ENCODE assay signal across 22 cellular contexts in the genomic region with DNA sequence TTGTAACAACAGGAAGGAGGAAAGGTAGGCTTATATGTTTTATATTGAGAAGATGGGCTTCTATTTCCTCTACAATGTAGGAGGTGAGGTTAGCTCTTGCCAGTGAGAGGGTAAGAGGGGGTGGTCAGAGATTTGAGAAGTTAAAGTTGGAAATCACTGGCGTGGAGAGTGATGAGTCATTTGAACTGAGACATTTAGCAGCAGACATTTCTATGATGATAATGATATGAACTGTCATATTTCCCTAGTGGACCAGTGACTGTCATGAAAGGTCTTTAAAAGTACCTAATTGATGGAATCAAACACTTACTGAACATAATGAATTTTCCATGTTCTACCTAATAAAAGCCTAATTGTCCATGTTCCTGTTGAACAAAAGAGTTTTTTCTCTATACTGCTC.
DNase-seq lines count a peak whose midpoint lies in the region; ATAC-seq, FAIRE-seq and TF ChIP-seq lines count a peak whose summit lies in the region.
"Had no signal": no experiment of that assay in that cellular context is flagged by ENCODE, and none has a peak within 500 bp of the region (broad histone marks: within the 10 kb centered on the region; RNA-seq: fewer than 3 reads in every experiment).

No MANE protein-coding gene starts in this region.

- ATAC-seq in stimulated activated memory B cell treated with anti-CD40 and anti-IgM and Interleukin-4, amounts not matched to agents 10 μg/mL and 1 μg/mL and 100 μg/mL, for 72 hours, result peak; percentile 72
- no peak for ATAC-seq in HG02642 (IDR thresholded peaks at IDR 0.05; ENCODE audit: poor library complexity, unreplicated experiment)

- no peak overlapping the region for H3K27ac ChIP-seq in OCI-LY3 (ENCODE audit: low read length)
- H3K27ac ChIP-seq in GM23248, result no peak overlapping the region
- H3K27ac ChIP-seq: SJSA1 had no signal

- TF ChIP-seq CTCF in OCI-LY3 (IDR thresholded peaks at IDR 0.05; ENCODE audit: low read depth, low read length) (no peak), bronchial epithelial cell (IDR thresholded peaks at IDR 0.05; ENCODE audit: insufficient read depth, low read length, severe bottlenecking) (no peak)

- no peak overlapping the region for H3K4me2 ChIP-seq in OCI-LY3 (ENCODE audit: low read length)
- H3K4me2 ChIP-seq in GM23248 (ENCODE audit: unreplicated experiment), result no peak overlapping the region

- H3K36me3 ChIP-seq in OCI-LY3 (replicated peaks; ENCODE audit: low read depth, low read length), result no peaks in the 10 kb centered on the region
- no peaks in the 10 kb centered on the region for H3K36me3 ChIP-seq in bronchial epithelial cell (ENCODE audit: control insufficient read depth, insufficient read depth, low read length)
- H3K36me3 ChIP-seq in GM23248 (ENCODE audit: low read depth), result no peaks in the 10 kb centered on the region
- H3K36me3 ChIP-seq: SJSA1 had no signal

- H3K4me1 ChIP-seq in OCI-LY3 (ENCODE audit: low read length) (peaks cover 7% of the 10 kb centered on the region), GM23248 (ENCODE audit: insufficient read depth) (no peaks in the 10 kb centered on the region)
- H3K4me1 ChIP-seq: SJSA1 had no signal

- H3K27ac Mint-ChIP-seq in activated naive CD4-positive, alpha-beta T cell treated with anti-CD3 and anti-CD28 coated beads, Interleukin-2, amount 50 U/mL, for 24 hours, result peak overlapping the region; percentile 13
- H3K27ac Mint-ChIP-seq in stimulated activated memory B cell treated with anti-CD40 and anti-IgM and Interleukin-4, amounts not matched to agents 10 μg/mL and 1 μg/mL and 100 μg/mL, for 72 hours, result peak overlapping the region; percentile 34
- H3K27ac Mint-ChIP-seq: brain; CD4-positive, alpha-beta T cell; stimulated activated naive CD8-positive, alpha-beta T cell treated with anti-CD3 and anti-CD28 coated beads, Interleukin-15, Interleukin-2, amounts not matched to agents 100 ng/mL and 50 ng/mL, for 24 hours; type B pancreatic cell had no signal

- no peak for FAIRE-seq in bronchial epithelial cell (lab: Jason Lieb, UNC)

- WGBS in GM23248 (ENCODE audit: low coverage in 1 of 2, low lambda C conversion rate in 2 of 2, missing lambda C conversion rate in 2 of 2), 2 experiments, result 59 to 60% methylated on average over 1 of the region's 1 CpG

- H3K9ac ChIP-seq in OCI-LY3 (ENCODE audit: low read length) (no peak overlapping the region), GM23248 (no peak overlapping the region)

- H3K27me3 Mint-ChIP-seq in activated naive CD4-positive, alpha-beta T cell treated with anti-CD3 and anti-CD28 coated beads, Interleukin-2, amount 50 U/mL, for 24 hours, result peaks cover 2% of the 10 kb centered on the region
- no peaks in the 10 kb centered on the region for H3K27me3 Mint-ChIP-seq in stimulated activated memory B cell treated with anti-CD40 and anti-IgM and Interleukin-4, amounts not matched to agents 10 μg/mL and 1 μg/mL and 100 μg/mL, for 72 hours

- in situ Hi-C loops in GM23248 (cut with MboI), result no loop called here

- no peaks in the 10 kb centered on the region for H3K79me2 ChIP-seq in OCI-LY3 (ENCODE audit: low read length)
- H3K79me2 ChIP-seq in GM23248 (ENCODE audit: insufficient read depth), result no peaks in the 10 kb centered on the region

- H3K4me3 ChIP-seq in OCI-LY3 (ENCODE audit: low read length) (no peak overlapping the region), bronchial epithelial cell (ENCODE audit: low read depth, low read length) (no peak overlapping the region), GM23248 (no peak overlapping the region)
- H3K4me3 ChIP-seq: SJSA1 had no signal

- H3K36me3 Mint-ChIP-seq in activated naive CD4-positive, alpha-beta T cell treated with anti-CD3 and anti-CD28 coated beads, Interleukin-2, amount 50 U/mL, for 24 hours, result peaks cover 10% of the 10 kb centered on the region
- peaks cover 11% of the 10 kb centered on the region for H3K36me3 Mint-ChIP-seq in stimulated activated memory B cell treated with anti-CD40 and anti-IgM and Interleukin-4, amounts not matched to agents 10 μg/mL and 1 μg/mL and 100 μg/mL, for 72 hours
- H3K36me3 Mint-ChIP-seq: brain, type B pancreatic cell had no signal

- no peaks in the 10 kb centered on the region for H3K9me2 ChIP-seq in GM23248 (ENCODE audit: insufficient read depth)

- H2AFZ ChIP-seq in OCI-LY3 (ENCODE audit: low read depth, low read length) (peak overlapping the region; percentile 7), GM23248 (no peak overlapping the region)

- no peak overlapping the region for H3K4me3 Mint-ChIP-seq in activated naive CD4-positive, alpha-beta T cell treated with anti-CD3 and anti-CD28 coated beads, Interleukin-2, amount 50 U/mL, for 24 hours
- no peak overlapping the region for H3K4me3 Mint-ChIP-seq in stimulated activated memory B cell treated with anti-CD40 and anti-IgM and Interleukin-4, amounts not matched to agents 10 μg/mL and 1 μg/mL and 100 μg/mL, for 72 hours
- H3K4me3 Mint-ChIP-seq: brain; CD4-positive, alpha-beta T cell; stimulated activated naive CD8-positive, alpha-beta T cell treated with anti-CD3 and anti-CD28 coated beads, Interleukin-15, Interleukin-2, amounts not matched to agents 100 ng/mL and 50 ng/mL, for 24 hours; type B pancreatic cell had no signal

- H3K9me3 ChIP-seq in OCI-LY3 (ENCODE audit: insufficient read depth, low read length) (peaks cover 3% of the 10 kb centered on the region; the same call in 1 of the 2 replicates), GM23248 (ENCODE audit: low read depth) (no peaks in the 10 kb centered on the region)
- H3K9me3 ChIP-seq: SJSA1 had no signal

- H3K9me3 Mint-ChIP-seq in activated naive CD4-positive, alpha-beta T cell treated with anti-CD3 and anti-CD28 coated beads, Interleukin-2, amount 50 U/mL, for 24 hours, result peaks cover 15% of the 10 kb centered on the region
- peaks cover 18% of the 10 kb centered on the region for H3K9me3 Mint-ChIP-seq in stimulated activated memory B cell treated with anti-CD40 and anti-IgM and Interleukin-4, amounts not matched to agents 10 μg/mL and 1 μg/mL and 100 μg/mL, for 72 hours

- no peaks in the 10 kb centered on the region for H3K27me3 ChIP-seq in OCI-LY3 (ENCODE audit: low read depth, low read length)
- no peaks in the 10 kb centered on the region for H3K27me3 ChIP-seq in bronchial epithelial cell (ENCODE audit: control insufficient read depth, insufficient read depth, low read length)
- H3K27me3 ChIP-seq in GM23248 (replicated peaks; ENCODE audit: insufficient read depth), result no peaks in the 10 kb centered on the region
- H3K27me3 ChIP-seq: SJSA1 had no signal

- H4K20me1 ChIP-seq in OCI-LY3 (ENCODE audit: insufficient read depth, low read length), result no peaks in the 10 kb centered on the region
- H4K20me1 ChIP-seq in GM23248 (ENCODE audit: insufficient read depth), result no peaks in the 10 kb centered on the region

- no peak for DNase-seq in activated naive CD4-positive, alpha-beta T cell treated with Interleukin-2 at 50 U/mL for 16 hours
- DNase-seq in bronchial epithelial cell (ENCODE audit: low read depth), result peak; percentile 20
- no peak for DNase-seq in GM23248
- DNase-seq in OCI-M2 (lab: John Stamatoyannopoulos, UW; ENCODE audit: unreplicated experiment), result no peak
- DNase-seq: activated CD4-positive, alpha-beta T cell treated with anti-CD3 and anti-CD28 coated beads for 1 hour; activated CD8-positive, alpha-beta memory T cell treated with anti-CD3 and anti-CD28 coated beads, Interleukin-2, amount 50 U/mL, for 4 hours; activated gamma-delta T cell treated with Interleukin-2 at 50 U/mL for 16 hours; CD4-positive, alpha-beta T cell; DMS79; H7; KG1; NCI-H1105; NCI-H2107; NCI-H524 treated with DMSO at 0.1 percent for 48 hours had no signal

- H3K4me1 Mint-ChIP-seq in activated naive CD4-positive, alpha-beta T cell treated with anti-CD3 and anti-CD28 coated beads, Interleukin-2, amount 50 U/mL, for 24 hours, result no peaks in the 10 kb centered on the region
- peaks cover 13% of the 10 kb centered on the region for H3K4me1 Mint-ChIP-seq in stimulated activated memory B cell treated with anti-CD40 and anti-IgM and Interleukin-4, amounts not matched to agents 10 μg/mL and 1 μg/mL and 100 μg/mL, for 72 hours
- H3K4me1 Mint-ChIP-seq: brain had no signal

- H3F3A ChIP-seq in GM23248 (ENCODE audit: insufficient read depth), result no peaks in the 10 kb centered on the region
